23 cellular contexts compared by ENCODE assay signal in the genomic region with DNA sequence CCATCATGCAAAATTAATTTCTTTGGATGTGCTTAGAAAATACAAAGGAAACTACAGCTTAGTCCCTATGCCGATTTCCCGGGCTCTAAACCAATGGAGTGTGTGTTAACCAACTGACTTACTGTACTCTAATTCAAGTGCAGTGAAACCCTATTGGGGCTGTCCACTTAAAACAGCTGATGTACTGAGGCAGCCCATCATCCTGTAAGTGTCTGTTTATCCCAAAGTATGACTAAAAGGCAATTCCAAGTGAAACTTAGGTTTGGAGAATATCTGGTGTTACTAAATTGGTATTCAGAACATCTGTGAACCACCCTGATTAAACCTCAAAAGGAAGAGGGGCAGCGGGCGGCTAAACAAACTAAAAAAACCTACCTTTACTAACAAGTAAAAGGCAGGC.
"Had no signal": no experiment of that assay in that cellular context is flagged by ENCODE, and none has a peak within 500 bp of the region (broad histone marks: within the 10 kb centered on the region; RNA-seq: fewer than 3 reads in every experiment).

No MANE protein-coding gene starts in this region.

- H3K9me3 ChIP-seq: colonic mucosa, esophagus muscularis mucosa, esophagus squamous epithelium, gastrocnemius medialis, gastroesophageal sphincter, heart left ventricle had no signal

- H3K27me3 ChIP-seq: colonic mucosa, dorsolateral prefrontal cortex, esophagus muscularis mucosa, esophagus squamous epithelium, foreskin keratinocyte, gastrocnemius medialis, gastroesophageal sphincter, heart left ventricle had no signal

- DNase-seq: colonic mucosa; cortex of kidney; dermis blood vessel endothelial cell; dorsolateral prefrontal cortex; effector CD4-positive, alpha-beta T cell; effector CD8-positive, alpha-beta T cell; effector memory CD4-positive, alpha-beta T cell; effector memory CD8-positive, alpha-beta T cell; endodermal cell; erythroblast; esophagus squamous epithelium; foreskin fibroblast; foreskin keratinocyte; foreskin melanocyte; gastrocnemius medialis; glutamatergic neuron; head of caudate nucleus; heart left ventricle had no signal

- H3K4me3 ChIP-seq: colonic mucosa, coronary artery, dorsolateral prefrontal cortex, esophagus muscularis mucosa, esophagus squamous epithelium, gastrocnemius medialis, gastroesophageal sphincter, heart left ventricle had no signal

- H3K4me1 ChIP-seq: colonic mucosa had no signal

- H3K36me3 ChIP-seq: colonic mucosa, gastrocnemius medialis had no signal

- ATAC-seq: effector memory CD8-positive, alpha-beta T cell; esophagus mucosa; foreskin keratinocyte; gastrocnemius medialis; gastroesophageal sphincter; heart left ventricle had no signal

- H3K27ac ChIP-seq: colonic mucosa, coronary artery, epithelial cell of prostate, esophagus muscularis mucosa, esophagus squamous epithelium, foreskin keratinocyte, gastrocnemius medialis, gastroesophageal sphincter, heart left ventricle had no signal
